In the genomic region with DNA sequence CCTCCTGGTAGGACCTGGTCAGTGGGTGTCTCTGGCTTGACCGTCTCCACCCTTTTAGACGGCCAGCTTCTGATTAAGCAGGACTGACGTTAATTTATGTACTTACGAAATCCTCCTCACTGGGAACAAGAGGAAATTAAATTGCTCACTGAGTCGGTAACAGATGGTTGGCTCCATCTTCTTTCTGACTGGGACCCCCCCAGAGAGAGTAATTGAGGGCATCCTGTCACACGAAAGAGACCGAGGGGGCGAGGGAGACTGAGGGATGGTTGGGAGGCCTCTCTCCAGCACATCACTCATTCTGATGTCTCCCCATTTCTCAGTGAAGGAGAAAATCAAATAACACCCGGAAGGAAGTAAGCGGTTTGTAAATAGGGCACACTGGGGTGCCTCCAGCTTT, we compare ENCODE assay signal across 30 cellular contexts.
DNase-seq lines count a peak whose midpoint lies in the region; ATAC-seq and TF ChIP-seq lines count a peak whose summit lies in the region.
"Had no signal": no experiment of that assay in that cellular context is flagged by ENCODE, and none has a peak within 500 bp of the region (broad histone marks: within the 10 kb centered on the region; RNA-seq: fewer than 3 reads in every experiment).

No MANE protein-coding gene starts in this region.

- no peak for TF ChIP-seq CTCF in WERI-Rb-1 (IDR thresholded peaks at IDR 0.05; ENCODE audit: low read depth, low read length)

- ATAC-seq in GM21737 (IDR thresholded peaks at IDR 0.05; ENCODE audit: unreplicated experiment) = no peak
- ATAC-seq: activated naive CD4-positive, alpha-beta T cell treated with anti-CD3 and anti-CD28 coated beads, Interleukin-2, amount 50 U/mL, for 72 hours; K562; left ventricle myocardium superior; upper lobe of right lung had no signal

- peak overlapping the region; percentile 77 for H3K27ac ChIP-seq in WERI-Rb-1
- H3K27ac ChIP-seq: 22Rv1, breast epithelium, right atrium auricular region, upper lobe of right lung, VCaP had no signal

- no peaks in the 10 kb centered on the region for H3K27me3 ChIP-seq in WERI-Rb-1 (ENCODE audit: insufficient read depth, low read depth, severe bottlenecking)
- H3K27me3 ChIP-seq: breast epithelium, right atrium auricular region, upper lobe of right lung had no signal

- peak overlapping the region; percentile 15; the same call in 1 of the 2 replicates for H3K4me3 ChIP-seq in WERI-Rb-1 (ENCODE audit: low read depth, low read length)
- H3K4me3 ChIP-seq: breast epithelium, K562, right atrium auricular region, upper lobe of right lung had no signal

- peak; percentile 14 for DNase-seq in DMS153 (lab: John Stamatoyannopoulos, UW)
- DNase-seq in DMS153 treated with DMSO at 0.1 percent for 48 hours (lab: John Stamatoyannopoulos, UW; ENCODE audit: unreplicated experiment) = no peak
- DNase-seq in NCI-H1694 (lab: John Stamatoyannopoulos, UW) = peak; percentile 63
- DNase-seq in WERI-Rb-1 = peak; percentile 58
- peak; percentile 73 for DNase-seq in left kidney (ENCODE audit: low read depth, low spot score)
- no peak for DNase-seq in activated CD4-positive, alpha-beta T cell treated with anti-CD3 and anti-CD28 coated beads for 4 hours
- DNase-seq in germinal center (ENCODE audit: low spot score) = no peak
- DNase-seq: activated CD4-positive, alpha-beta T cell treated with anti-CD3 and anti-CD28 coated beads for 48 hours; activated T-cell treated with anti-CD3 and anti-CD28 coated beads for 4 hours; effector CD4-positive, alpha-beta T cell; EL; HCEC 1CT; head of caudate nucleus; islet precursor cell; left ventricle myocardium superior; mesendoderm; NCI-H1105 treated with DMSO at 0.1 percent for 48 hours; NCI-H526 treated with DMSO at 0.1 percent for 48 hours; SIG-M5; small intestine; stimulated activated naive CD4-positive, alpha-beta T cell treated with Interleukin-2 at 50 U/mL for 16 hours; T1000; upper lobe of right lung had no signal

- no peaks in the 10 kb centered on the region for H3K36me3 ChIP-seq in WERI-Rb-1
- H3K36me3 ChIP-seq: breast epithelium, right atrium auricular region, upper lobe of right lung had no signal

- no peaks in the 10 kb centered on the region for H3K9me3 ChIP-seq in WERI-Rb-1 (ENCODE audit: severe bottlenecking)
- H3K9me3 ChIP-seq: breast epithelium, right atrium auricular region, upper lobe of right lung had no signal

Comparison
In these comparisons a context has a peak if more than half of its experiments do, and no peak if none do; other contexts are left out.
1. DNase-seq: peak in DMS153 (single experiment), NCI-H1694 (single experiment), WERI-Rb-1 (single experiment) and left kidney (single experiment); none in DMS153 treated with DMSO at 0.1 percent for 48 hours (single experiment), activated CD4-positive, alpha-beta T cell treated with anti-CD3 and anti-CD28 coated beads for 4 hours (0 of 2) and germinal center (single experiment).